ENCODE assay signal across 9 cellular contexts in the genomic region with DNA sequence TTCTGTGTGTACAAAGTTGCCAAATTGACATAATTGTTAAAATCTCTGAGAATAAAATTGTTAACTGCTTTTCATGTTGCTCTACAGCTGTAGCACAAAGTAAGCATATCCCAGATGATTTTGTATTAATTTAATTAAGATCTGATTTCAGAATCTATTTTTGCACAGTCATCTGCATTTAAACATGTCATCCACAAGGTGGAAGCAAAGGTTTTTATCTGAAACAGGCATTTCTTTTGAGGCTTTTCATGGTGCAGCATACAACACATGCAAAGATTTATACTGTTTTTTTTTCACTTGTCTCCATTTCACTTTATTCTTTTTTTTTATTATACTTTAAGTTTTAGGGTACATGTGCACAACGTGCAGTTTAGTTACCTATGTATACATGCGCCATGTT. TPM values are rescaled to one million over a fixed set of nuclear protein-coding genes. Genes with fewer than 3 reads are reported as not detected.
DNase-seq lines count a peak whose midpoint lies in the region; TF ChIP-seq lines count a peak whose summit lies in the region.
"Had no signal": no experiment of that assay in that cellular context is flagged by ENCODE, and none has a peak within 500 bp of the region (broad histone marks: within the 10 kb centered on the region; RNA-seq: fewer than 3 reads in every experiment).

No MANE protein-coding gene starts in this region.

- no peaks in the 10 kb centered on the region for H3K79me2 ChIP-seq in osteoblast (ENCODE audit: insufficient read depth, low read length)

- H3K4me3 ChIP-seq in osteoblast (ENCODE audit: insufficient read depth, low read length) = no peak overlapping the region

- no peak overlapping the region for H3K4me2 ChIP-seq in osteoblast (ENCODE audit: insufficient read depth, low read length)

- peak; percentile 39 for TF ChIP-seq CTCF in GM10266 (IDR thresholded peaks at IDR 0.05; ENCODE audit: control insufficient read depth, insufficient read depth, low read depth, missing control alignments)
- TF ChIP-seq CTCF in osteoblast (IDR thresholded peaks at IDR 0.05; ENCODE audit: extremely low read depth, low read depth, low read length) = peak; percentile 52

- DNase-seq in GM10266 (ENCODE audit: extremely low spot score) = no peak
- peak; percentile 24 for DNase-seq in NCI-H1694 treated with DMSO at 0.1 percent for 48 hours (lab: John Stamatoyannopoulos, UW)
- DNase-seq in dedifferentiated amniotic fluid mesenchymal stem cell (ENCODE audit: extremely low spot score) = peak; percentile 53
- DNase-seq in osteoblast (ENCODE audit: insufficient read length, low spot score, missing footprints) = no peak
- DNase-seq in activated gamma-delta T cell treated with Interleukin-2 at 50 U/mL for 16 hours = no peak
- no peak for DNase-seq in stimulated activated CD4-positive, alpha-beta T cell treated with anti-CD3 and anti-CD28 coated beads, Interleukin-1b, Interleukin-23, amount 100 ng/mL, for 48 hours
- no peak for DNase-seq in NCI-H524 treated with DMSO at 0.1 percent for 48 hours (lab: John Stamatoyannopoulos, UW)
- DNase-seq in amygdala (lab: John Stamatoyannopoulos, UW) = no peak
- DNase-seq: naive B cell had no signal

- H4K20me1 ChIP-seq in osteoblast (ENCODE audit: insufficient read depth, low read length) = no peaks in the 10 kb centered on the region

- no peaks in the 10 kb centered on the region for H3K9me3 ChIP-seq in osteoblast (ENCODE audit: low read depth, low read length)

- no peak overlapping the region for H3K27ac ChIP-seq in osteoblast (ENCODE audit: low read depth, low read length)

- no peak overlapping the region for H2AFZ ChIP-seq in osteoblast (ENCODE audit: low read length)

- no peaks in the 10 kb centered on the region for H3K36me3 ChIP-seq in osteoblast (ENCODE audit: insufficient read depth, low read length)

- H3K4me1 ChIP-seq in osteoblast (ENCODE audit: insufficient read depth, low read length) = no peaks in the 10 kb centered on the region

- H3K27me3 ChIP-seq in osteoblast (ENCODE audit: insufficient read depth, low read length) = peaks cover 21% of the 10 kb centered on the region

RNA-seq across cellular contexts. Expression of gene GC, which starts 51.2 kb away (rescaled TPM):
- total RNA-seq in osteoblast = not detected in 2 replicates

Comparison
In these comparisons a context has a peak if more than half of its experiments do, and no peak if none do; other contexts are left out.
1. DNase-seq: peak in NCI-H1694 treated with DMSO at 0.1 percent for 48 hours (single experiment) and dedifferentiated amniotic fluid mesenchymal stem cell (single experiment); none in GM10266 (single experiment), osteoblast (single experiment), activated gamma-delta T cell treated with Interleukin-2 at 50 U/mL for 16 hours (single experiment), stimulated activated CD4-positive, alpha-beta T cell treated with anti-CD3 and anti-CD28 coated beads, Interleukin-1b, Interleukin-23, amount 100 ng/mL, for 48 hours (single experiment), NCI-H524 treated with DMSO at 0.1 percent for 48 hours (single experiment) and amygdala (0 of 56).